17 cellular contexts compared by ENCODE assay signal in the genomic region with DNA sequence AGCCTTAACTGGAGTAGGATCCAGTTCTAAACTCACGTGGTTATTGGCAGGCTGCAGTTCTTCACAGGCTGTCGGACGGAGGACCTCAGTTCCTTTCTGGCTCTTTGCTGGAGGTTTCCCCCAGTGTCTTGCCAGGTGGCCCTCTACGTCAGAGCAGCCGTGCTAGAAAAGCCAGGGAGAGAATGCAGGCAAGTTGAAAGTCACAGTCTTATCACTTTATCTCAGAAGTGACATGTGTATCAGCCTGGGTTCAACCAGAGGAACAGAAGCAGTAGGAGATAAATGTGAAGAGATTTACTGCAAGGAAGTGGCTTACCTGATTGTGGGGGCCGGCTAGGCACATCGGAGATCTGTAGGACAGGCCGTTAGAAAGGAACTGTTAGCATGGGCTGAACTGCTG.
DNase-seq lines count a peak whose midpoint lies in the region; ATAC-seq lines count a peak whose summit lies in the region.
"Had no signal": no experiment of that assay in that cellular context is flagged by ENCODE, and none has a peak within 500 bp of the region (broad histone marks: within the 10 kb centered on the region; RNA-seq: fewer than 3 reads in every experiment).

No MANE protein-coding gene starts in this region.

- H3K27me3 Mint-ChIP-seq in activated naive CD4-positive, alpha-beta T cell treated with anti-CD3 and anti-CD28 coated beads for 36 hours (ENCODE audit: low read depth), result no peaks in the 10 kb centered on the region

- ATAC-seq in stimulated activated naive CD8-positive, alpha-beta T cell treated with anti-CD3 and anti-CD28 coated beads, Interleukin-15, Interleukin-2, amounts not matched to agents 100 U/mL and 50 U/mL, for 24 hours, result peak; percentile 46
- no peak for ATAC-seq in GM21381 (IDR thresholded peaks at IDR 0.05; ENCODE audit: unreplicated experiment)
- ATAC-seq: GM23338, left lobe of liver, PC-3 had no signal

- CTCF ChIA-PET in activated naive CD4-positive, alpha-beta T cell treated with anti-CD3 and anti-CD28 coated beads for 36 hours (lab: Charles Lee), result no interaction called here

- peak overlapping the region; percentile 55 for H3K27ac Mint-ChIP-seq in activated naive CD4-positive, alpha-beta T cell treated with anti-CD3 and anti-CD28 coated beads for 36 hours
- H3K27ac Mint-ChIP-seq: GM23338 had no signal

- no peaks in the 10 kb centered on the region for H3K9me3 Mint-ChIP-seq in activated naive CD4-positive, alpha-beta T cell treated with anti-CD3 and anti-CD28 coated beads for 36 hours
- H3K9me3 Mint-ChIP-seq: GM23338 had no signal

- no peaks in the 10 kb centered on the region for H3K36me3 Mint-ChIP-seq in activated naive CD4-positive, alpha-beta T cell treated with anti-CD3 and anti-CD28 coated beads for 36 hours (ENCODE audit: low read depth)

- H3K4me1 Mint-ChIP-seq in activated naive CD4-positive, alpha-beta T cell treated with anti-CD3 and anti-CD28 coated beads for 36 hours (ENCODE audit: low read depth), result peaks cover 31% of the 10 kb centered on the region

- intact Hi-C loops in activated naive CD4-positive, alpha-beta T cell treated with anti-CD3 and anti-CD28 coated beads for 36 hours (cut with micrococcal nuclease), result loop anchor here (1.0 kb wide), 1 partner anchor 23 kb away; no protein-coding TSS in a partner anchor

- DNase-seq in activated naive CD4-positive, alpha-beta T cell treated with anti-CD3 and anti-CD28 coated beads for 36 hours, result peak; percentile 58
- DNase-seq in activated naive CD4-positive, alpha-beta T cell treated with anti-CD3 and anti-CD28 coated beads, Interleukin-2, amount 50 U/mL, for 16 hours, result no peak
- DNase-seq in SK-N-DZ (ENCODE audit: low spot score) (peak; percentile 6), anterior cingulate cortex (lab: John Stamatoyannopoulos, UW) (no peak), SIG-M5 treated with dmso at 0.1 percent for 504 hours (lab: John Stamatoyannopoulos, UW; ENCODE audit: unreplicated experiment) (no peak)
- DNase-seq in activated gamma-delta T cell treated with anti-CD3 and anti-CD28 coated beads, Interleukin-2, amount 50 U/mL, for 16 hours (ENCODE audit: low read depth), result peak; percentile 4
- no peak for DNase-seq in stimulated activated naive CD8-positive, alpha-beta T cell treated with anti-CD3 and anti-CD28 coated beads, Interleukin-15, Interleukin-2, amounts not matched to agents 100 U/mL and 50 U/mL, for 24 hours
- DNase-seq: adrenal gland, esophagus squamous epithelium, midbrain, NCI-H1436, NCI-H2171 treated with DMSO at 0.1 percent for 48 hours, PC-3, trophoblast cell had no signal

- no peak overlapping the region for H3K4me3 Mint-ChIP-seq in activated naive CD4-positive, alpha-beta T cell treated with anti-CD3 and anti-CD28 coated beads for 36 hours
- H3K4me3 Mint-ChIP-seq: GM23338 had no signal

Comparison
In these comparisons a context has a peak if more than half of its experiments do, and no peak if none do; other contexts are left out.
1. DNase-seq: peak in activated naive CD4-positive, alpha-beta T cell treated with anti-CD3 and anti-CD28 coated beads for 36 hours (single experiment), SK-N-DZ (single experiment) and activated gamma-delta T cell treated with anti-CD3 and anti-CD28 coated beads, Interleukin-2, amount 50 U/mL, for 16 hours (single experiment); none in activated naive CD4-positive, alpha-beta T cell treated with anti-CD3 and anti-CD28 coated beads, Interleukin-2, amount 50 U/mL, for 16 hours (single experiment), stimulated activated naive CD8-positive, alpha-beta T cell treated with anti-CD3 and anti-CD28 coated beads, Interleukin-15, Interleukin-2, amounts not matched to agents 100 U/mL and 50 U/mL, for 24 hours (single experiment), anterior cingulate cortex (0 of 58) and SIG-M5 treated with dmso at 0.1 percent for 504 hours (single experiment).